24 cellular contexts compared by ENCODE assay signal in genomic region chr13:90430127-90430526, GRCh38.
"Had no signal": no experiment of that assay in that cellular context is flagged by ENCODE, and none has a peak within 500 bp of the region (broad histone marks: within the 10 kb centered on the region; RNA-seq: fewer than 3 reads in every experiment).

No MANE protein-coding gene starts in this region.

- H3K27ac ChIP-seq: dorsolateral prefrontal cortex, esophagus muscularis mucosa, foreskin keratinocyte, gastroesophageal sphincter, heart right ventricle, left lung, neutrophil, pancreas, testis, tibial artery had no signal

- DNase-seq: cerebellar nuclear complex; dorsolateral prefrontal cortex; effector CD4-positive, alpha-beta T cell; foreskin keratinocyte; heart right ventricle; hippocampal formation; left cardiac atrium; left lung; mesenchymal stem cell; mucosa of descending colon; naive B cell; pancreas; stimulated activated CD4-positive, alpha-beta T cell treated with anti-CD3 and anti-CD28 coated beads, Interleukin-4, amount 100 ng/mL, for 4 hours; stimulated activated naive CD8-positive, alpha-beta T cell treated with anti-CD3 and anti-CD28 coated beads, Interleukin-15, Interleukin-2, amounts not matched to agents 100 U/mL and 50 U/mL, for 24 hours; substantia nigra; testis; tibial artery had no signal

- FAIRE-seq: endothelial cell of umbilical vein had no signal

- H3K9me3 ChIP-seq: esophagus muscularis mucosa, gastroesophageal sphincter, heart right ventricle, left lung, mucosa of descending colon, neutrophil, pancreas, testis, tibial artery had no signal

- H3K27me3 ChIP-seq: dorsolateral prefrontal cortex, esophagus muscularis mucosa, foreskin keratinocyte, gastroesophageal sphincter, heart right ventricle, left lung, neutrophil, pancreas, testis, tibial artery had no signal

- H3K4me3 ChIP-seq: dorsolateral prefrontal cortex, esophagus muscularis mucosa, gastroesophageal sphincter, heart right ventricle, left lung, mucosa of descending colon, pancreas, testis, tibial artery had no signal

- ATAC-seq: foreskin keratinocyte; gastroesophageal sphincter; heart right ventricle; left cardiac atrium; left lung; mucosa of descending colon; natural killer cell treated with Interleukin-12 subunit alpha and Interleukin-12 subunit beta and Interleukin-15 and Interleukin-18, amount 100 ng/mL, for 72 hours; pancreas; sciatic nerve; stimulated activated memory B cell treated with anti-CD40 and anti-IgM and Interleukin-4, amounts not matched to agents 10 μg/mL and 1 μg/mL and 100 μg/mL, for 72 hours; stimulated activated naive CD8-positive, alpha-beta T cell treated with anti-CD3 and anti-CD28 coated beads, Interleukin-15, Interleukin-2, amounts not matched to agents 100 U/mL and 50 U/mL, for 24 hours had no signal

- H3K4me1 ChIP-seq: esophagus muscularis mucosa, foreskin keratinocyte, gastroesophageal sphincter, heart right ventricle, left lung, pancreas, testis had no signal

- H3K36me3 ChIP-seq: esophagus muscularis mucosa, gastroesophageal sphincter, heart right ventricle, left lung, neutrophil, pancreas, tibial artery had no signal
